Comparison of ENCODE assay signal across 23 cellular contexts in the genomic region with DNA sequence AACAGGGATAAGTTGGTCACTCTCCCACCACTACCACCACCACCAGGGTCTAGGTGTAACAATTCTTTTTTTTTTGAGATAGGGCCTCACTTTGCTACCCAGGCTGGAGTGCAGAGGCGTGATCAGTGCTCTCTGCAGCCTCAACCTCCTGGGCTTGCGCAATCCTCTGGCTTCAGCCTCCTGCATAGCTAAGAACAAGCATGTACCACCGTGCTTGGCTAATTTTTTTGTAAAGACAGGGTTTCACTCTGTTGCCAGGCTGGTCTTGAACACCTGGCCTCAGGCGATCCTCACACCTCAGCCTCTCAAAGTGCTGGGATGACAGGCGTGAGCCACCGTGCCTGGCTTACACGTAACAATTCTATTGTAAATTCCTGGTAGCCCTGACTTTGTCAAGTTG.
"Had no signal": no experiment of that assay in that cellular context is flagged by ENCODE, and none has a peak within 500 bp of the region (broad histone marks: within the 10 kb centered on the region; RNA-seq: fewer than 3 reads in every experiment).

No MANE protein-coding gene starts in this region.

- ATAC-seq: activated CD4-positive, alpha-beta T cell treated with anti-CD3 and anti-CD28 coated beads for 36 hours; activated CD8-positive, alpha-beta T cell treated with anti-CD3 and anti-CD28 coated beads, Interleukin-2, amount 10 ng/mL, durations not matched to agents 7 days and 5 days; natural killer cell treated with Interleukin-12 subunit alpha and Interleukin-12 subunit beta and Interleukin-15 and Interleukin-18, amount 100 ng/mL, for 72 hours; stimulated activated naive CD8-positive, alpha-beta T cell treated with anti-CD3 and anti-CD28 coated beads, Interleukin-15, Interleukin-2, amounts not matched to agents 100 U/mL and 50 U/mL, for 24 hours had no signal

- DNase-seq: activated CD4-positive, alpha-beta T cell treated with anti-CD3 and anti-CD28 coated beads for 36 hours; activated CD8-positive, alpha-beta memory T cell treated with anti-CD3 and anti-CD28 coated beads, Interleukin-2, amount 50 U/mL, for 4 hours; activated CD8-positive, alpha-beta T cell treated with anti-CD3 and anti-CD28 coated beads, Interleukin-2, amount 10 ng/mL, durations not matched to agents 7 days and 5 days; activated gamma-delta T cell treated with Interleukin-2 at 50 U/mL for 16 hours; activated T-cell treated with anti-CD3 and anti-CD28 coated beads, Interleukin-2, amount 50 U/mL, for 48 hours; amygdala; central memory CD4-positive, alpha-beta T cell; foreskin melanocyte; kidney glomerular epithelial cell; mesenchymal stem cell; nucleus accumbens; stimulated activated CD4-positive, alpha-beta T cell treated with anti-CD3 and anti-CD28 coated beads, Interleukin-4, amount 100 ng/mL, for 4 hours; stimulated activated CD8-positive, alpha-beta memory T cell treated with anti-CD3 and anti-CD28 coated beads, Interleukin-4, amount 100 ng/mL, for 48 hours; stimulated activated naive CD8-positive, alpha-beta T cell treated with anti-CD3 and anti-CD28 coated beads, Interleukin-15, Interleukin-2, amounts not matched to agents 100 U/mL and 50 U/mL, for 24 hours; T-helper 1 cell; transverse colon had no signal

- H3K36me3 ChIP-seq: right atrium auricular region, transverse colon, WERI-Rb-1 had no signal

- H3K9me3 ChIP-seq: right atrium auricular region, transverse colon had no signal

- H3K27ac Mint-ChIP-seq: activated CD4-positive, alpha-beta T cell treated with anti-CD3 and anti-CD28 coated beads for 36 hours; activated CD8-positive, alpha-beta T cell treated with anti-CD3 and anti-CD28 coated beads, Interleukin-2, amount 10 ng/mL, durations not matched to agents 7 days and 5 days; activated naive CD8-positive, alpha-beta T cell; brain had no signal

- H3K27me3 Mint-ChIP-seq: activated CD4-positive, alpha-beta T cell treated with anti-CD3 and anti-CD28 coated beads for 36 hours; activated naive CD8-positive, alpha-beta T cell; natural killer cell treated with Interleukin-12 subunit alpha and Interleukin-12 subunit beta and Interleukin-15 and Interleukin-18, amount 100 ng/mL, for 72 hours had no signal

- H3K27ac ChIP-seq: coronary artery, right atrium auricular region, transverse colon, WERI-Rb-1 had no signal

- H3K4me1 ChIP-seq: right atrium auricular region had no signal

- H3K4me3 Mint-ChIP-seq: activated CD4-positive, alpha-beta T cell treated with anti-CD3 and anti-CD28 coated beads for 36 hours; activated CD8-positive, alpha-beta T cell treated with anti-CD3 and anti-CD28 coated beads, Interleukin-2, amount 10 ng/mL, durations not matched to agents 7 days and 5 days; activated naive CD8-positive, alpha-beta T cell; brain; natural killer cell treated with Interleukin-12 subunit alpha and Interleukin-12 subunit beta and Interleukin-15 and Interleukin-18, amount 100 ng/mL, for 72 hours had no signal

- H3K27me3 ChIP-seq: right atrium auricular region, transverse colon had no signal

- H3K36me3 Mint-ChIP-seq: activated naive CD8-positive, alpha-beta T cell; brain; natural killer cell treated with Interleukin-12 subunit alpha and Interleukin-12 subunit beta and Interleukin-15 and Interleukin-18, amount 100 ng/mL, for 72 hours had no signal

- H3K4me3 ChIP-seq: coronary artery, right atrium auricular region, skin epidermis, transverse colon had no signal
